9 cellular contexts compared by ENCODE assay signal in the genomic region with DNA sequence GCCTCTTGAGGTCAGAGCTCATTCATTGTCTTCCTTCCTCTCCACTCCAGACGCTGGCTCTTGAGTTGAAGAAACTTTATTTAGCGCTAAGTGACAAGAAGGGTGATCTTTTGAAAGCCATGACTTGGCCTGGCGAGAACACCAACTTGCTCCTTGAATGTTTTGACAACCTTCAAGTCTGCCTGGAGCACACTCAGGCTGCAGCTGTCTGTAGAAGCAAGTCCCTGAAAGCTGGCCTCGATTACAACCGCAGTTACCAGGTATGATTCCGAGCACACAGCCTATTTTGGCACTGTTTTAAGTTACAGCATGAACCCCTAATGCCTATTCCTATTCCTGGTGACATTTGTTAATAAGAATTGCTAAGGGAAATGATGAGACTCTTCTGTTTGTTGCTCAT.
"Had no signal": no experiment of that assay in that cellular context is flagged by ENCODE, and none has a peak within 500 bp of the region (broad histone marks: within the 10 kb centered on the region; RNA-seq: fewer than 3 reads in every experiment).

No MANE protein-coding gene starts in this region.

- H3K9me3 ChIP-seq: HAP-1 had no signal

- H3K4me3 Mint-ChIP-seq: HFFc6 had no signal

- H3K4me3 ChIP-seq: GM23248, HAP-1, K562 had no signal

- DNase-seq: GM23248, GOT3, H7, HFFc6, IMR-90 had no signal

- H3K27ac Mint-ChIP-seq: HFFc6 had no signal

- H3K4me1 ChIP-seq: HAP-1 had no signal

- ATAC-seq: HCT116, K562 had no signal

- H3K9me3 Mint-ChIP-seq: HFFc6 had no signal

- FAIRE-seq: K562 had no signal

- H3K27ac ChIP-seq: GM23248, HL-60 had no signal
